In the genomic region with DNA sequence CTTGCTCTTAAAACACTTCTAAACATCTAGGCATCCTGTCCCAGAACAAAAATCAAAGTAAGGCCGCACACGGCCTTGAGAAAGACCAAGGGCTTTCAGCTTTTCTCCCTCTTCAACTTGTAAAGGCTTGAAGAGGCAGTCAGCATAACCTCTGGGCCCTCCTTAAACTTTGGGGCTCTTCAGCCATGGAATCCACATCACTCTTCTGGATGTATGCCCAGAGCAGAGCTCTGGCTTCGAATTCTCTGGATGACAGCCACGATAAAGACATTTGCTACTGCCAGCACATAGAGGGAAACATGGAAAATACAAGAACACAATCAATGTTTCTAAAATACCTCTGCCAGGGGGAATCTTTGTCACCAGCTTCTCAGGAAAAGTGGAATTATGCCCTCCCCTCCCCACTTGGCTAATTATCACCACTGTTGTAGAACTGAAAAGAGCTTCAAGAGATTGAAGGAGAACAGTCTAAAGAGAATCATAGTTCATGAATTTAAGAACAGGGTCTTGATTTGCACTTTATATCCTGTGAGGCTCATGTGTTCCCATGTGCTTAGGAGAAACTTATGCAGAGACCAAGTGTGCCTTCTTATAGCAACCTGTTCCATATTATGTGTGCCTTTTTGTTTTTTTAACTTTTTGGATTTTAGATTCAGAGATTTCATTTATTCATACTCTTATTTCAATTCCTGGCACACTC, we compare ENCODE assay signal across 14 cellular contexts. TPM values are rescaled to one million over a fixed set of nuclear protein-coding genes. Genes with fewer than 3 reads are reported as not detected.
DNase-seq lines count a peak whose midpoint lies in the region; ATAC-seq and TF ChIP-seq lines count a peak whose summit lies in the region.
"Had no signal": no experiment of that assay in that cellular context is flagged by ENCODE, and none has a peak within 500 bp of the region (broad histone marks: within the 10 kb centered on the region; RNA-seq: fewer than 3 reads in every experiment).

No MANE protein-coding gene starts in this region.

- H3K4me3 Mint-ChIP-seq in naive thymus-derived CD4-positive, alpha-beta T cell, result no peak overlapping the region
- H3K4me3 Mint-ChIP-seq: activated CD4-positive, alpha-beta memory T cell treated with anti-CD3 and anti-CD28 coated beads, Interleukin-2, amount 10 ng/mL, durations not matched to agents 7 days and 5 days; nephron progenitor cell had no signal

- peak; percentile 77 for DNase-seq in AG08395 (ENCODE audit: low spot score)
- DNase-seq in SK-N-SH, result no peak
- peak; percentile 17 for DNase-seq in fibroblast of villous mesenchyme (ENCODE audit: low read depth)
- DNase-seq in naive thymus-derived CD4-positive, alpha-beta T cell, result no peak
- DNase-seq in iPS-NIHi11 (ENCODE audit: low spot score), result no peak
- DNase-seq: activated CD4-positive, alpha-beta memory T cell treated with anti-CD3 and anti-CD28 coated beads, Interleukin-2, amount 10 ng/mL, durations not matched to agents 7 days and 5 days; activated naive CD4-positive, alpha-beta T cell treated with Interleukin-2 at 50 U/mL for 16 hours; NCI-H1436; nephron progenitor cell; stimulated activated CD4-positive, alpha-beta T cell treated with anti-CD3 and anti-CD28 coated beads, Interleukin-2, amount 100 ng/mL, for 24 hours; stimulated activated naive CD4-positive, alpha-beta T cell treated with Interleukin-2 at 50 U/mL for 16 hours had no signal

- intact Hi-C loops in naive thymus-derived CD4-positive, alpha-beta T cell (cut with micrococcal nuclease), result no loop called here

- H4K20me1 ChIP-seq in SK-N-SH (ENCODE audit: insufficient read depth), result no peaks in the 10 kb centered on the region

- no peak overlapping the region for H3K27ac Mint-ChIP-seq in naive thymus-derived CD4-positive, alpha-beta T cell
- H3K27ac Mint-ChIP-seq: activated CD4-positive, alpha-beta memory T cell treated with anti-CD3 and anti-CD28 coated beads, Interleukin-2, amount 10 ng/mL, durations not matched to agents 7 days and 5 days; nephron progenitor cell had no signal

- H3K9me2 ChIP-seq in SK-N-SH, result no peaks in the 10 kb centered on the region

- H3K79me2 ChIP-seq in SK-N-SH (ENCODE audit: insufficient read depth), result no peaks in the 10 kb centered on the region

- no peaks in the 10 kb centered on the region for H3K4me1 Mint-ChIP-seq in naive thymus-derived CD4-positive, alpha-beta T cell
- H3K4me1 Mint-ChIP-seq: activated CD4-positive, alpha-beta memory T cell treated with anti-CD3 and anti-CD28 coated beads, Interleukin-2, amount 10 ng/mL, durations not matched to agents 7 days and 5 days; nephron progenitor cell had no signal

- ATAC-seq in naive thymus-derived CD4-positive, alpha-beta T cell, result no peak
- ATAC-seq in GM19351 (IDR thresholded peaks at IDR 0.05; ENCODE audit: unreplicated experiment) (no peak), HG03460 (IDR thresholded peaks at IDR 0.05; ENCODE audit: unreplicated experiment) (no peak)

- no peak overlapping the region for H3K4me2 ChIP-seq in SK-N-SH

- TF ChIP-seq CTCF in SK-N-SH (IDR thresholded peaks at IDR 0.05), result no peak
- no peak for TF ChIP-seq CTCF in fibroblast of villous mesenchyme (IDR thresholded peaks at IDR 0.05; ENCODE audit: insufficient read depth, low read depth, low read length)

- POLR2A ChIA-PET in SK-N-SH (lab: Yijun Ruan, JAX), result no interaction called here
- POLR2A ChIA-PET in naive thymus-derived CD4-positive, alpha-beta T cell (lab: Charles Lee), result no interaction called here

- H3K36me3 Mint-ChIP-seq in naive thymus-derived CD4-positive, alpha-beta T cell, result peaks cover 0 to 3% (median 0%) of the 10 kb centered on the region in 5 donors

- no peak overlapping the region for H3K9ac ChIP-seq in SK-N-SH
- no peak overlapping the region for H3K9ac ChIP-seq in muscle layer of colon (ENCODE audit: low read length)

- H3K9me3 ChIP-seq in SK-N-SH, result no peaks in the 10 kb centered on the region
- H3K9me3 ChIP-seq in muscle layer of colon (ENCODE audit: low read length), result no peaks in the 10 kb centered on the region
- H3K9me3 ChIP-seq in naive thymus-derived CD4-positive, alpha-beta T cell (ENCODE audit: control insufficient read depth in 2 of 3, low read length in 3 of 3), result no peaks in the 10 kb centered on the region

- H3K27ac ChIP-seq in SK-N-SH (ENCODE audit: low read depth in 2 of 2, low read length in 1 of 2), result peak overlapping the region; percentile 12 to 66; a peak in 2 of 4 replicates
- peak overlapping the region; percentile 70 for H3K27ac ChIP-seq in muscle layer of colon (ENCODE audit: low read depth, low read length)
- H3K27ac ChIP-seq in naive thymus-derived CD4-positive, alpha-beta T cell (ENCODE audit: low read depth, low read length), result no peak overlapping the region

- H3K4me1 ChIP-seq in SK-N-SH (ENCODE audit: control insufficient read depth in 1 of 2, insufficient read depth in 2 of 2, low read depth in 1 of 2, low read length in 1 of 2), result peaks cover 0 to 8% of the 10 kb centered on the region in 2 experiments; a peak in 2 of 4 replicates
- peaks cover 21% of the 10 kb centered on the region for H3K4me1 ChIP-seq in muscle layer of colon (ENCODE audit: insufficient read depth, low read length)
- H3K4me1 ChIP-seq in naive thymus-derived CD4-positive, alpha-beta T cell (ENCODE audit: control insufficient read depth in 2 of 2, insufficient read depth in 2 of 2, low read length in 2 of 2), result no peaks in the 10 kb centered on the region

- H3K27me3 Mint-ChIP-seq in naive thymus-derived CD4-positive, alpha-beta T cell, result peaks cover 0 to 9% (median 0%) of the 10 kb centered on the region in 5 donors
- H3K27me3 Mint-ChIP-seq: activated CD4-positive, alpha-beta memory T cell treated with anti-CD3 and anti-CD28 coated beads, Interleukin-2, amount 10 ng/mL, durations not matched to agents 7 days and 5 days had no signal

- no peaks in the 10 kb centered on the region for H3K9me3 Mint-ChIP-seq in naive thymus-derived CD4-positive, alpha-beta T cell
- H3K9me3 Mint-ChIP-seq: activated CD4-positive, alpha-beta memory T cell treated with anti-CD3 and anti-CD28 coated beads, Interleukin-2, amount 10 ng/mL, durations not matched to agents 7 days and 5 days; nephron progenitor cell had no signal

- 71% methylated on average over 4 of the region's 4 CpGs for WGBS in SK-N-SH (ENCODE audit: low lambda C conversion rate)

- H3F3A ChIP-seq in SK-N-SH (replicated peaks; ENCODE audit: insufficient read depth), result no peaks in the 10 kb centered on the region

- no peak for TF ChIP-seq RAD21 in SK-N-SH (IDR thresholded peaks at IDR 0.05; ENCODE audit: low read length)

- CTCF ChIA-PET in SK-N-SH (lab: Yijun Ruan, JAX), result interaction anchor here (1.6 to 2.7 kb wide), 2 partner anchors 16 to 165 kb away, joined by 5 to 8 read pairs; no protein-coding TSS in a partner anchor
- CTCF ChIA-PET in naive thymus-derived CD4-positive, alpha-beta T cell (lab: Charles Lee), result no interaction called here

- TF ChIP-seq EP300 in SK-N-SH (IDR thresholded peaks at IDR 0.05; ENCODE audit: borderline replicate concordance in 1 of 2, low read depth in 1 of 2, low read length in 1 of 2), result no peak

- H2AFZ ChIP-seq in SK-N-SH (ENCODE audit: low read depth), result no peak overlapping the region

- no peak overlapping the region for H3K4me3 ChIP-seq in SK-N-SH (ENCODE audit: low read depth in 2 of 2, low read length in 1 of 2)
- no peak overlapping the region for H3K4me3 ChIP-seq in fibroblast of villous mesenchyme (ENCODE audit: low read depth, low read length)
- H3K4me3 ChIP-seq in muscle layer of colon (ENCODE audit: low read depth in 1 of 2, low read length in 2 of 2), result no peak overlapping the region
- no peak overlapping the region for H3K4me3 ChIP-seq in naive thymus-derived CD4-positive, alpha-beta T cell (ENCODE audit: low read length)

- no peaks in the 10 kb centered on the region for H3K36me3 ChIP-seq in SK-N-SH (replicated peaks in 1 of 2; ENCODE audit: control insufficient read depth in 1 of 2, insufficient read depth in 2 of 2, low read length in 1 of 2)
- no peaks in the 10 kb centered on the region for H3K36me3 ChIP-seq in muscle layer of colon (ENCODE audit: insufficient read depth, low read length)
- no peaks in the 10 kb centered on the region for H3K36me3 ChIP-seq in naive thymus-derived CD4-positive, alpha-beta T cell (ENCODE audit: control insufficient read depth in 2 of 3, insufficient read depth in 3 of 3, low read length in 3 of 3)

- no peaks in the 10 kb centered on the region for H3K27me3 ChIP-seq in SK-N-SH (ENCODE audit: insufficient read depth)
- no peaks in the 10 kb centered on the region for H3K27me3 ChIP-seq in muscle layer of colon (ENCODE audit: control insufficient read depth in 1 of 2, insufficient read depth in 2 of 2, low read length in 2 of 2)
- no peaks in the 10 kb centered on the region for H3K27me3 ChIP-seq in naive thymus-derived CD4-positive, alpha-beta T cell (ENCODE audit: control insufficient read depth in 2 of 2, insufficient read depth in 2 of 2, low read length in 2 of 2)

TF ChIP-seq in SK-N-SH, 30 proteins besides CTCF, POLR2A, EP300 and RAD21:
- TF ChIP-seq NRF1 (IDR thresholded peaks at IDR 0.05; ENCODE audit: low read depth, low read length) (no peak), TCF12 (IDR thresholded peaks at IDR 0.05) (peak; percentile 9; the same call in 1 of the 2 replicates), MEF2A (IDR thresholded peaks at IDR 0.05; ENCODE audit: borderline replicate concordance, low read depth) (no peak), NFIC (IDR thresholded peaks at IDR 0.05; ENCODE audit: borderline replicate concordance) (peak; percentile 56; the same call in 1 of the 2 replicates), RFX5 (IDR thresholded peaks at IDR 0.05; ENCODE audit: low read length) (no peak), TAF1 (IDR thresholded peaks at IDR 0.05; ENCODE audit: borderline replicate concordance, low read depth, low read length) (no peak), POLR2AphosphoS5 (IDR thresholded peaks at IDR 0.05; ENCODE audit: low read depth, low read length) (no peak), SIN3A (IDR thresholded peaks at IDR 0.05; ENCODE audit: borderline replicate concordance, low read depth, low read length) (no peak), YY1 (IDR thresholded peaks at IDR 0.05; ENCODE audit: low read depth) (no peak)

RNA-seq across cellular contexts. Expression of a gene that starts 39.0 kb away (rescaled TPM):
- polyA plus RNA-seq in SK-N-SH (2012; rRNA removed), result 0.05 and 0.32 TPM in 2 replicates
- 0.27 and 0.38 TPM in 2 replicates for polyA plus RNA-seq in SK-N-SH (2012; cell fraction: cytosol; rRNA removed)
- polyA plus RNA-seq in SK-N-SH (2012; cell fraction: nucleus; rRNA removed), result 0.08 and 0.16 TPM in 2 replicates
- 0.32 and 1.7 TPM in 2 replicates for total RNA-seq in fibroblast of villous mesenchyme
- total RNA-seq in naive thymus-derived CD4-positive, alpha-beta T cell, result not detected
- not detected for polyA plus RNA-seq in naive thymus-derived CD4-positive, alpha-beta T cell
- total RNA-seq: activated CD4-positive, alpha-beta memory T cell treated with anti-CD3 and anti-CD28 coated beads, Interleukin-2, amount 10 ng/mL, durations not matched to agents 7 days and 5 days had no signal

Comparison
In these comparisons a context has a peak if more than half of its experiments do, and no peak if none do; other contexts are left out.
1. DNase-seq: peak in AG08395 (single experiment) and fibroblast of villous mesenchyme (single experiment); none in SK-N-SH (single experiment), naive thymus-derived CD4-positive, alpha-beta T cell (0 of 9) and iPS-NIHi11 (single experiment).